In the genomic region with DNA sequence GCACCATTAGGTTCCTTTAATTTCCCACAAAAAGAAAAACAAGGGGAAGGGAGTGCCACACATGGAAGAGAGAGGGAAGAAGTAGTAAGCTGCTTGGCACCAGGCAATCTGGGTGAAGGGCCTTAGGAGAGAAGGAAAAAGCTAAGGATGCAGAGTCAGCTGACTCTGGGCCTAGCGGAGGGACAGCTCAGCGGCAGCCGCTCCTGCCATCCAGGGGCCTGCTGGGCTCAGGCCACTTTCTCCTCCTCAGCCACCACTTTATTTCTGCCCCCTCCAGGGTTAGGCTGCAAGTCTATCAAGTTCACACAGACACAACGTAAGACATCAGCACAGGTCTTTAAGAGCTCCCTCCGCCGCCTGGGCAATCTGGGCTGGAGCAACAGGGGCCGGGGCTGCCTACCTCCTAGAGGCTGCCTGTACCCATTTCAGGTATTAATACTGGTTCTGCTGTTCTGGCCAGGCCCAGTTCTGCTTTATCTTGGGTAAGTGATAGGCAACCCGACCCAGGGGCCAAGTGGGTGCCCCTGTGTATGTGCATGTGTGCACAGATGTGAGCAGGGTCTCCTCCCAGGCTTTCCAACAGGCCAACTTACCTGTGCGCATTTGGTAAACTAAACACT, we compare ENCODE assay signal across 1 cellular context.
TF ChIP-seq lines count a peak whose summit lies in the region.

No MANE protein-coding gene starts in this region.

TF ChIP-seq in K562, 482 proteins besides CTCF, POLR2A, EP300 and RAD21:
- TF ChIP-seq, protein P1, sequence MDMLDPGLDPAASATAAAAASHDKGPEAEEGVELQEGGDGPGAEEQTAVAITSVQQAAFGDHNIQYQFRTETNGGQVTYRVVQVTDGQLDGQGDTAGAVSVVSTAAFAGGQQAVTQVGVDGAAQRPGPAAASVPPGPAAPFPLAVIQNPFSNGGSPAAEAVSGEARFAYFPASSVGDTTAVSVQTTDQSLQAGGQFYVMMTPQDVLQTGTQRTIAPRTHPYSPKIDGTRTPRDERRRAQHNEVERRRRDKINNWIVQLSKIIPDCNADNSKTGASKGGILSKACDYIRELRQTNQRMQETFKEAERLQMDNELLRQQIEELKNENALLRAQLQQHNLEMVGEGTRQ (CRISPR knock-in tag; IDR thresholded peaks at IDR 0.05), result 0 out of 2 replicates have a peak, but pooled peaks have one; percentile 4
- TF ChIP-seq, protein P2, sequence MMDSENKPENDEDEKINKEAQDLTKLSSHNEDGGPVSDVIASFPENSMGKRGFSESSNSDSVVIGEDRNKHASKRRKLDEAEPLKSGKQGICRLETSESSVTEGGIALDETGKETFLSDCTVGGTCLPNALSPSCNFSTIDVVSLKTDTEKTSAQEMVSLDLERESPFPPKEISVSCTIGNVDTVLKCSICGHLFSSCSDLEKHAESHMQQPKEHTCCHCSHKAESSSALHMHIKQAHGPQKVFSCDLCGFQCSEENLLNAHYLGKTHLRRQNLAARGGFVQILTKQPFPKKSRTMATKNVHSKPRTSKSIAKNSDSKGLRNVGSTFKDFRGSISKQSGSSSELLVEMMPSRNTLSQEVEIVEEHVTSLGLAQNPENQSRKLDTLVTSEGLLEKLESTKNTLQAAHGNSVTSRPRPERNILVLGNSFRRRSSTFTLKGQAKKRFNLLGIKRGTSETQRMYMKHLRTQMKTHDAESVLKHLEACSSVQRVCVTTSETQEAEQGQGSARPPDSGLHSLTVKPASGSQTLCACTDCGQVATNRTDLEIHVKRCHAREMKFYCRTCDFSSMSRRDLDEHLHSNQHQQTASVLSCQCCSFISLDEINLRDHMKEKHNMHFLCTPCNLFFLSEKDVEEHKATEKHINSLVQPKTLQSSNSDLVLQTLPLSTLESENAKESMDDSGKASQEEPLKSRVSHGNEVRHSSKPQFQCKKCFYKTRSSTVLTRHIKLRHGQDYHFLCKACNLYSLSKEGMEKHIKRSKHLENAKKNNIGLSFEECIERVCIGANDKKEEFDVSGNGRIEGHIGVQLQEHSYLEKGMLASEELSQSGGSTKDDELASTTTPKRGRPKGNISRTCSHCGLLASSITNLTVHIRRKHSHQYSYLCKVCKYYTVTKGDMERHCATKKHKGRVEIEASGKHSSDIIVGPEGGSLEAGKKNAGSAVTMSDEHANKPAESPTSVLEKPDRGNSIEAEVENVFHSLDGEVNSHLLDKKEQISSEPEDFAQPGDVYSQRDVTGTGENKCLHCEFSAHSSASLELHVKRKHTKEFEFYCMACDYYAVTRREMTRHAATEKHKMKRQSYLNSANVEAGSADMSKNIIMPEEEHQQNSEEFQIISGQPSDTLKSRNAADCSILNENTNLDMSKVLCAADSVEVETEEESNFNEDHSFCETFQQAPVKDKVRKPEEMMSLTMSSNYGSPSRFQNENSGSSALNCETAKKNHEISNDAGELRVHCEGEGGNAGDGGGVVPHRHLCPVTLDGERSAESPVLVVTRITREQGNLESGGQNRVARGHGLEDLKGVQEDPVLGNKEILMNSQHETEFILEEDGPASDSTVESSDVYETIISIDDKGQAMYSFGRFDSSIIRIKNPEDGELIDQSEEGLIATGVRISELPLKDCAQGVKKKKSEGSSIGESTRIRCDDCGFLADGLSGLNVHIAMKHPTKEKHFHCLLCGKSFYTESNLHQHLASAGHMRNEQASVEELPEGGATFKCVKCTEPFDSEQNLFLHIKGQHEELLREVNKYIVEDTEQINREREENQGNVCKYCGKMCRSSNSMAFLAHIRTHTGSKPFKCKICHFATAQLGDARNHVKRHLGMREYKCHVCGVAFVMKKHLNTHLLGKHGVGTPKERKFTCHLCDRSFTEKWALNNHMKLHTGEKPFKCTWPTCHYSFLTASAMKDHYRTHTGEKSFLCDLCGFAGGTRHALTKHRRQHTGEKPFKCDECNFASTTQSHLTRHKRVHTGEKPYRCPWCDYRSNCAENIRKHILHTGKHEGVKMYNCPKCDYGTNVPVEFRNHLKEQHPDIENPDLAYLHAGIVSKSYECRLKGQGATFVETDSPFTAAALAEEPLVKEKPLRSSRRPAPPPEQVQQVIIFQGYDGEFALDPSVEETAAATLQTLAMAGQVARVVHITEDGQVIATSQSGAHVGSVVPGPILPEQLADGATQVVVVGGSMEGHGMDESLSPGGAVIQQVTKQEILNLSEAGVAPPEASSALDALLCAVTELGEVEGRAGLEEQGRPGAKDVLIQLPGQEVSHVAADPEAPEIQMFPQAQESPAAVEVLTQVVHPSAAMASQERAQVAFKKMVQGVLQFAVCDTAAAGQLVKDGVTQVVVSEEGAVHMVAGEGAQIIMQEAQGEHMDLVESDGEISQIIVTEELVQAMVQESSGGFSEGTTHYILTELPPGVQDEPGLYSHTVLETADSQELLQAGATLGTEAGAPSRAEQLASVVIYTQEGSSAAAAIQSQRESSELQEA (IDR thresholded peaks at IDR 0.05; ENCODE audit: low read depth), result no peak
TF ChIP-seq in K562: peak in this region for 1.
